In the genomic region with DNA sequence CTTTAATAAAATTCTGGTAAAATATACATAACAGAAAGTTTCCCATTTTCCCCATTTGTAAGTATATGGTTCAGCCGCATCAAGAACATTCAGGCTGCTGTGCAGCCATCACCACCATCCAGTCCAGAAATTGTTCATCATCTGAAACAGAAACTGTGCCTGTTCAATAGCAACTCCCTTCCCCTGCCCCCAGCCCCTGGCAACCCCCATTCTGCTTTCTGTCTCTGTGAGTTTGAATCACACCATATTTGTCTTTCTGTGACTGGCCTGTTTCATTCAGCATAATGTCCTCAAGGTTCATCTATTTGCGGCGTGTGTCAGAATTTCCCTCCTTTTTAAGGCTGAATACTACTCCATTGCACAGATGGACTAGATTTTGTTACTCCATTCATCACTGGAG, we compare ENCODE assay signal across 10 cellular contexts. TPM values are rescaled to one million over a fixed set of nuclear protein-coding genes. Genes with fewer than 3 reads are reported as not detected.
DNase-seq lines count a peak whose midpoint lies in the region; ATAC-seq and TF ChIP-seq lines count a peak whose summit lies in the region.
"Had no signal": no experiment of that assay in that cellular context is flagged by ENCODE, and none has a peak within 500 bp of the region (broad histone marks: within the 10 kb centered on the region; RNA-seq: fewer than 3 reads in every experiment).

No MANE protein-coding gene starts in this region.

- intact Hi-C loops in activated T-helper 2 cell treated with anti-CD3 and anti-CD28 coated beads, Interferon-gamma antibody, Interleukin-2, Interleukin-4, amounts not matched to agents 10 μg/mL and 5 μg/mL and 100 μg/mL, durations not matched to agents 14 hours and 24 hours and 36 hours (cut with micrococcal nuclease): loop anchor here (5.0 kb wide), 1 partner anchor 70 kb away; no protein-coding TSS in a partner anchor

- H3K9me3 Mint-ChIP-seq in activated T-helper 2 cell treated with anti-CD3 and anti-CD28 coated beads, Interferon-gamma antibody, Interleukin-2, Interleukin-4, amounts not matched to agents 10 μg/mL and 5 μg/mL and 100 μg/mL, durations not matched to agents 14 hours and 24 hours and 36 hours: no peaks in the 10 kb centered on the region
- H3K9me3 Mint-ChIP-seq in effector memory CD8-positive, alpha-beta T cell: no peaks in the 10 kb centered on the region
- H3K9me3 Mint-ChIP-seq: IgD-negative memory B cell had no signal

- H3K4me3 Mint-ChIP-seq in activated T-helper 2 cell treated with anti-CD3 and anti-CD28 coated beads, Interferon-gamma antibody, Interleukin-2, Interleukin-4, amounts not matched to agents 10 μg/mL and 5 μg/mL and 100 μg/mL, durations not matched to agents 14 hours and 24 hours and 36 hours (ENCODE audit: low read depth): no peak overlapping the region
- H3K4me3 Mint-ChIP-seq in effector memory CD8-positive, alpha-beta T cell: no peak overlapping the region
- H3K4me3 Mint-ChIP-seq in T-helper 17 cell: no peak overlapping the region

- TF ChIP-seq CTCF in GM20000 (IDR thresholded peaks at IDR 0.05; ENCODE audit: extremely low read depth, missing control alignments): no peak

- ATAC-seq in GM18858 (IDR thresholded peaks at IDR 0.05; ENCODE audit: unreplicated experiment): peak; percentile 52
- peak; percentile 52 for ATAC-seq in HG03039 (IDR thresholded peaks at IDR 0.05; ENCODE audit: unreplicated experiment)
- ATAC-seq in effector memory CD8-positive, alpha-beta T cell (replicated peaks): no peak
- no peak for ATAC-seq in T-helper 17 cell

- H3K27me3 Mint-ChIP-seq in activated T-helper 2 cell treated with anti-CD3 and anti-CD28 coated beads, Interferon-gamma antibody, Interleukin-2, Interleukin-4, amounts not matched to agents 10 μg/mL and 5 μg/mL and 100 μg/mL, durations not matched to agents 14 hours and 24 hours and 36 hours (ENCODE audit: low read depth): peaks cover 5% of the 10 kb centered on the region
- H3K27me3 Mint-ChIP-seq in effector memory CD8-positive, alpha-beta T cell: peaks cover 5 to 62% of the 10 kb centered on the region in 2 donors
- H3K27me3 Mint-ChIP-seq in T-helper 17 cell: peaks cover 53% of the 10 kb centered on the region
- H3K27me3 Mint-ChIP-seq: IgD-negative memory B cell had no signal

- no peaks in the 10 kb centered on the region for H3K9me3 ChIP-seq in T-helper 17 cell (ENCODE audit: control insufficient read depth, low read length, poor library complexity, severe bottlenecking)

- H3K27ac Mint-ChIP-seq in activated T-helper 2 cell treated with anti-CD3 and anti-CD28 coated beads, Interferon-gamma antibody, Interleukin-2, Interleukin-4, amounts not matched to agents 10 μg/mL and 5 μg/mL and 100 μg/mL, durations not matched to agents 14 hours and 24 hours and 36 hours: peak overlapping the region; percentile 26
- no peak overlapping the region for H3K27ac Mint-ChIP-seq in effector memory CD8-positive, alpha-beta T cell
- H3K27ac Mint-ChIP-seq in T-helper 17 cell: no peak overlapping the region
- H3K27ac Mint-ChIP-seq: IgD-negative memory B cell had no signal

- H3K4me1 Mint-ChIP-seq in activated T-helper 2 cell treated with anti-CD3 and anti-CD28 coated beads, Interferon-gamma antibody, Interleukin-2, Interleukin-4, amounts not matched to agents 10 μg/mL and 5 μg/mL and 100 μg/mL, durations not matched to agents 14 hours and 24 hours and 36 hours (ENCODE audit: low read depth): peaks cover 8% of the 10 kb centered on the region
- H3K4me1 Mint-ChIP-seq in effector memory CD8-positive, alpha-beta T cell (ENCODE audit: low read depth in 2 of 2): peaks cover 0 to 2% of the 10 kb centered on the region in 2 donors
- peaks cover 6% of the 10 kb centered on the region for H3K4me1 Mint-ChIP-seq in T-helper 17 cell

- DNase-seq in GM20000 (ENCODE audit: low spot score) (peak; percentile 67), NCI-H1417 treated with DMSO at 0.1 percent for 48 hours (lab: John Stamatoyannopoulos, UW) (no peak), NCI-H2107 treated with DMSO at 0.1 percent for 48 hours (lab: John Stamatoyannopoulos, UW; ENCODE audit: unreplicated experiment) (no peak), T-helper 17 cell (no peak)
- no peak for DNase-seq in activated T-helper 2 cell treated with anti-CD3 and anti-CD28 coated beads, Interferon-gamma antibody, Interleukin-2, Interleukin-4, amounts not matched to agents 10 μg/mL and 5 μg/mL and 100 μg/mL, durations not matched to agents 14 hours and 24 hours and 36 hours (ENCODE audit: low spot score)
- DNase-seq in effector memory CD8-positive, alpha-beta T cell: no peak
- DNase-seq: NCI-H2227 treated with DMSO at 0.1 percent for 48 hours had no signal

- H3K36me3 Mint-ChIP-seq in activated T-helper 2 cell treated with anti-CD3 and anti-CD28 coated beads, Interferon-gamma antibody, Interleukin-2, Interleukin-4, amounts not matched to agents 10 μg/mL and 5 μg/mL and 100 μg/mL, durations not matched to agents 14 hours and 24 hours and 36 hours (ENCODE audit: low read depth): no peaks in the 10 kb centered on the region
- H3K36me3 Mint-ChIP-seq in effector memory CD8-positive, alpha-beta T cell (ENCODE audit: insufficient read depth): no peaks in the 10 kb centered on the region
- peaks cover 4% of the 10 kb centered on the region for H3K36me3 Mint-ChIP-seq in T-helper 17 cell (ENCODE audit: low read depth)
- H3K36me3 Mint-ChIP-seq: IgD-negative memory B cell had no signal

RNA-seq across cellular contexts. Expression of a gene that starts 19.1 kb away (rescaled TPM):
- 0.23 TPM in 1 of 2 replicates, not detected in the other for total RNA-seq in activated T-helper 2 cell treated with anti-CD3 and anti-CD28 coated beads, Interferon-gamma antibody, Interleukin-2, Interleukin-4, amounts not matched to agents 10 μg/mL and 5 μg/mL and 100 μg/mL, durations not matched to agents 14 hours and 24 hours and 36 hours
- total RNA-seq in T-helper 17 cell: not detected

Comparison
In these comparisons a context has a peak if more than half of its experiments do, and no peak if none do; other contexts are left out.
1. ATAC-seq: peak in GM18858 (single experiment) and HG03039 (single experiment); none in effector memory CD8-positive, alpha-beta T cell (single experiment) and T-helper 17 cell (single experiment).